17 cellular contexts compared by ENCODE assay signal in the genomic region with DNA sequence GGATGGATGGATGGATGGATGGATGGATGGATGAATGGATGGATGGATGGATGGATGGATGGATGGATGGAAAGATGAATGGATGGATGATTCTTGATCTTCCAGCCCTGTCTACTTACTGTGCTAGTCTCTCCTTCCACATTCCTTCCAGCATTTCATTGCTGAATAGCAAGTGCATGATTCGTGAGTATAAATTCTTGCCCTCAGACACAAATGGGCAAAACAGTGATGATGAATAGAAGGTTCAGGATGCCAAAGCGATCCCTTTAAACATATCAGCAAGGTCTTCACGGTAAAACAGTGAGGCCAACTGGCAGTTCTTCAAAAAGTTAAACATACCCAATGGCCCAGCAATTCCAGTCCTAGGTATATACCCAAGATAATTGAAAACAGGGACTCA.
"Had no signal": no experiment of that assay in that cellular context is flagged by ENCODE, and none has a peak within 500 bp of the region (broad histone marks: within the 10 kb centered on the region; RNA-seq: fewer than 3 reads in every experiment).

No MANE protein-coding gene starts in this region.

- DNase-seq: activated CD4-positive, alpha-beta memory T cell treated with anti-CD3 and anti-CD28 coated beads, Interleukin-2, amount 10 ng/mL, durations not matched to agents 7 days and 5 days; activated CD4-positive, alpha-beta T cell treated with anti-CD3 and anti-CD28 coated beads for 36 hours; activated naive CD4-positive, alpha-beta T cell treated with anti-CD3 and anti-CD28 coated beads, Interleukin-2, amount 50 U/mL, for 16 hours; activated T-cell treated with anti-CD3 and anti-CD28 coated beads, Interleukin-2, amount 50 U/mL, for 24 hours; adrenal gland; body of pancreas; esophagus squamous epithelium; left lung; naive thymus-derived CD4-positive, alpha-beta T cell; stimulated activated CD4-positive, alpha-beta T cell treated with anti-CD3 and anti-CD28 coated beads, Interleukin-12 subunit alpha, Interleukin-12 subunit beta, amount 100 ng/mL, for 4 hours; stimulated activated CD4-positive, alpha-beta T cell treated with anti-CD3 and anti-CD28 coated beads, Interleukin-2, amount 100 ng/mL, for 24 hours; T-helper 17 cell had no signal

- FAIRE-seq: islet of Langerhans had no signal

- H3K36me3 Mint-ChIP-seq: stimulated activated memory B cell treated with anti-CD40 and anti-IgM and Interleukin-4, amounts not matched to agents 10 μg/mL and 1 μg/mL and 100 μg/mL, for 72 hours had no signal

- ATAC-seq: activated CD4-positive, alpha-beta T cell treated with anti-CD3 and anti-CD28 coated beads for 36 hours; body of pancreas; gastroesophageal sphincter; left lung; naive thymus-derived CD4-positive, alpha-beta T cell; stimulated activated memory B cell treated with anti-CD40 and anti-IgM and Interleukin-4, amounts not matched to agents 10 μg/mL and 1 μg/mL and 100 μg/mL, for 72 hours; T-helper 17 cell had no signal

- H3K4me1 ChIP-seq: adrenal gland, left lung had no signal

- H3K4me3 Mint-ChIP-seq: activated CD4-positive, alpha-beta memory T cell treated with anti-CD3 and anti-CD28 coated beads, Interleukin-2, amount 10 ng/mL, durations not matched to agents 7 days and 5 days; activated CD4-positive, alpha-beta T cell treated with anti-CD3 and anti-CD28 coated beads for 36 hours; activated T-cell treated with anti-CD3 and anti-CD28 coated beads, Interleukin-2, amount 50 U/mL, for 24 hours; central memory CD8-positive, alpha-beta T cell; naive thymus-derived CD4-positive, alpha-beta T cell; stimulated activated memory B cell treated with anti-CD40 and anti-IgM and Interleukin-4, amounts not matched to agents 10 μg/mL and 1 μg/mL and 100 μg/mL, for 72 hours; T-helper 17 cell had no signal

- H3K27ac Mint-ChIP-seq: activated CD4-positive, alpha-beta memory T cell treated with anti-CD3 and anti-CD28 coated beads, Interleukin-2, amount 10 ng/mL, durations not matched to agents 7 days and 5 days; activated CD4-positive, alpha-beta T cell treated with anti-CD3 and anti-CD28 coated beads for 36 hours; activated T-cell treated with anti-CD3 and anti-CD28 coated beads, Interleukin-2, amount 50 U/mL, for 24 hours; naive thymus-derived CD4-positive, alpha-beta T cell; stimulated activated memory B cell treated with anti-CD40 and anti-IgM and Interleukin-4, amounts not matched to agents 10 μg/mL and 1 μg/mL and 100 μg/mL, for 72 hours; T-helper 17 cell had no signal

- H3K4me1 Mint-ChIP-seq: activated CD4-positive, alpha-beta memory T cell treated with anti-CD3 and anti-CD28 coated beads, Interleukin-2, amount 10 ng/mL, durations not matched to agents 7 days and 5 days; activated CD4-positive, alpha-beta T cell treated with anti-CD3 and anti-CD28 coated beads for 36 hours; central memory CD8-positive, alpha-beta T cell; naive thymus-derived CD4-positive, alpha-beta T cell; stimulated activated memory B cell treated with anti-CD40 and anti-IgM and Interleukin-4, amounts not matched to agents 10 μg/mL and 1 μg/mL and 100 μg/mL, for 72 hours; T-helper 17 cell had no signal

- H3K27me3 ChIP-seq: body of pancreas had no signal

- H3K27me3 Mint-ChIP-seq: activated CD4-positive, alpha-beta memory T cell treated with anti-CD3 and anti-CD28 coated beads, Interleukin-2, amount 10 ng/mL, durations not matched to agents 7 days and 5 days had no signal

- H3K36me3 ChIP-seq: adrenal gland, esophagus squamous epithelium, gastroesophageal sphincter, left lung had no signal

- H3K27ac ChIP-seq: adrenal gland, body of pancreas, coronary artery, esophagus squamous epithelium, gastroesophageal sphincter, left lung had no signal

- H3K9me3 ChIP-seq: adrenal gland, body of pancreas had no signal

- H3K4me3 ChIP-seq: adrenal gland, body of pancreas, coronary artery, esophagus squamous epithelium, gastroesophageal sphincter, left lung had no signal
